ENCODE assay signal across 26 cellular contexts in genomic region chr5:150848271-150848670, GRCh38. TPM values are rescaled to one million over a fixed set of nuclear protein-coding genes. Genes with fewer than 3 reads are reported as not detected.
DNase-seq lines count a peak whose midpoint lies in the region; ATAC-seq and TF ChIP-seq lines count a peak whose summit lies in the region.
"Had no signal": no experiment of that assay in that cellular context is flagged by ENCODE, and none has a peak within 500 bp of the region (broad histone marks: within the 10 kb centered on the region; RNA-seq: fewer than 3 reads in every experiment).

No MANE protein-coding gene starts in this region.

- H2BK5ac ChIP-seq in mesenchymal stem cell (ENCODE audit: low read depth, low read length, poor library complexity, severe bottlenecking): no peak overlapping the region
- no peak overlapping the region for H2BK5ac ChIP-seq in H9 (ENCODE audit: insufficient read length, low read length)

- no peak overlapping the region for H3K4me3 Mint-ChIP-seq in H9
- H3K4me3 Mint-ChIP-seq: B cell; CD8-positive, alpha-beta T cell had no signal

- no peak overlapping the region for H4K8ac ChIP-seq in mesenchymal stem cell (ENCODE audit: low read length)
- H4K8ac ChIP-seq in H9 (replicated peaks; ENCODE audit: insufficient read length, low read depth, low read length): no peak overlapping the region

- H3K4me1 ChIP-seq in PC-3 (ENCODE audit: insufficient read depth, low read length): no peaks in the 10 kb centered on the region
- no peaks in the 10 kb centered on the region for H3K4me1 ChIP-seq in prostate gland (replicated peaks)
- H3K4me1 ChIP-seq in mesenchymal stem cell (ENCODE audit: control insufficient read depth, insufficient read depth, low read depth, low read length): peaks cover 3% of the 10 kb centered on the region
- no peaks in the 10 kb centered on the region for H3K4me1 ChIP-seq in H9 (ENCODE audit: insufficient read depth, low read length)
- H3K4me1 ChIP-seq: SJSA1 had no signal

- H3K27ac ChIP-seq in PC-3 (ENCODE audit: low read length) (no peak overlapping the region), epithelial cell of prostate (no peak overlapping the region), prostate gland (no peak overlapping the region), mesenchymal stem cell (ENCODE audit: low read length, poor library complexity, severe bottlenecking) (no peak overlapping the region), H9 (ENCODE audit: insufficient read length, low read depth, low read length) (no peak overlapping the region)
- H3K27ac ChIP-seq: 22Rv1, C4-2B, SJSA1 had no signal

- peaks cover 10% of the 10 kb centered on the region for H3K27me3 Mint-ChIP-seq in H9 (ENCODE audit: low read depth)

- peaks cover 7 to 8% of the 10 kb centered on the region in 2 experiments for H3K4me1 Mint-ChIP-seq in H9

- no peak overlapping the region for H3K56ac ChIP-seq in H9 (ENCODE audit: insufficient read length, low read depth, low read length)

- intact Hi-C loops in PC-3 (cut with micrococcal nuclease) (loop anchor here (10.0 kb wide), 1 partner anchor 193 kb away; no protein-coding TSS in a partner anchor), prostate gland (cut with DNase I) (loop anchor here (5.0 to 10.0 kb wide), 2 partner anchors 46 to 383 kb away; no protein-coding TSS in a partner anchor)

- H3K23ac ChIP-seq in mesenchymal stem cell (ENCODE audit: low read length in 2 of 2): no peak overlapping the region
- H3K23ac ChIP-seq in H9 (ENCODE audit: insufficient read length, low read depth, low read length): no peak overlapping the region

- H3K27me3 ChIP-seq in PC-3 (ENCODE audit: low read length) (no peaks in the 10 kb centered on the region), prostate gland (replicated peaks; ENCODE audit: insufficient read depth) (no peaks in the 10 kb centered on the region), mesenchymal stem cell (ENCODE audit: control insufficient read depth in 1 of 2, insufficient read depth in 1 of 2, low read length in 2 of 2) (peaks cover 0 to 14% of the 10 kb centered on the region in 2 experiments), H9 (ENCODE audit: insufficient read depth, low read length) (no peaks in the 10 kb centered on the region)

- no peak for ATAC-seq in PC-3
- no peak for ATAC-seq in HG03025 (IDR thresholded peaks at IDR 0.05; ENCODE audit: low FRiP score, unreplicated experiment)
- ATAC-seq: CD8-positive, alpha-beta T cell; Right ventricle myocardium inferior had no signal

- no peaks in the 10 kb centered on the region for H4K20me1 ChIP-seq in PC-3 (ENCODE audit: low read length)
- no peaks in the 10 kb centered on the region for H4K20me1 ChIP-seq in H9 (ENCODE audit: control insufficient read depth, insufficient read depth, insufficient read length)

- H3F3A ChIP-seq in PC-3 (ENCODE audit: low read length, unreplicated experiment): no peaks in the 10 kb centered on the region

- no peak overlapping the region for H3K4ac ChIP-seq in mesenchymal stem cell (ENCODE audit: low read depth in 1 of 2, low read length in 2 of 2)
- H3K4ac ChIP-seq in H9 (ENCODE audit: low read depth, low read length): no peak overlapping the region

- peak; percentile 8 for DNase-seq in DMS53 (lab: John Stamatoyannopoulos, UW)
- no peak for DNase-seq in DMS53 treated with DMSO at 0.1 percent for 48 hours (lab: John Stamatoyannopoulos, UW; ENCODE audit: unreplicated experiment)
- DNase-seq in PC-3: peak; percentile 45
- peak; percentile 22 for DNase-seq in epithelial cell of prostate (ENCODE audit: low read depth, low spot score)
- no peak for DNase-seq in prostate gland (ENCODE audit: low spot score)
- no peak for DNase-seq in mesenchymal stem cell
- no peak for DNase-seq in H9
- DNase-seq: Caco-2; CD8-positive, alpha-beta T cell; DMS79 treated with DMSO at 0.1 percent for 48 hours; GF-D8; KBM-7; NCI-H1092 treated with DMSO at 0.1 percent for 48 hours; NCI-H1436; NCI-H187; NCI-H2081 treated with DMSO at 0.1 percent for 48 hours; NCI-H2171; NCI-H524; NCI-H774 had no signal

- no peak overlapping the region for H3T11ph ChIP-seq in H9 (ENCODE audit: low read length)

- H2BK20ac ChIP-seq in H9 (ENCODE audit: low read depth, low read length, poor library complexity, severe bottlenecking): no peak overlapping the region

- 71% methylated on average over 4 of the region's 4 CpGs for WGBS in prostate gland
- 78% methylated on average over 4 of the region's 4 CpGs for WGBS in mesenchymal stem cell
- WGBS in H9 (ENCODE audit: extremely low coverage, insufficient read length, low lambda C conversion rate): no CpG with 5 or more reads among the region's 4 CpGs

- no peak for TF ChIP-seq POLR2A in prostate gland (IDR thresholded peaks at IDR 0.05)

- no peak overlapping the region for H4K5ac ChIP-seq in H9 (ENCODE audit: insufficient read length, low read depth, low read length)

- H3K9me3 ChIP-seq in PC-3 (ENCODE audit: low read length): no peaks in the 10 kb centered on the region
- no peaks in the 10 kb centered on the region for H3K9me3 ChIP-seq in prostate gland
- H3K9me3 ChIP-seq in mesenchymal stem cell (ENCODE audit: control insufficient read depth, low read length): peaks cover 5% of the 10 kb centered on the region
- no peaks in the 10 kb centered on the region for H3K9me3 ChIP-seq in H9 (ENCODE audit: control insufficient read depth, low read depth, low read length)
- H3K9me3 ChIP-seq: Caco-2, SJSA1 had no signal

- H4K91ac ChIP-seq in mesenchymal stem cell (ENCODE audit: low read length) (no peak overlapping the region), H9 (ENCODE audit: insufficient read length, low read depth, low read length) (no peak overlapping the region)

- H3K36me3 Mint-ChIP-seq in H9 (ENCODE audit: insufficient read depth in 1 of 3, low read depth in 3 of 3): peaks cover 0 to 3% (median 0%) of the 10 kb centered on the region in 3 experiments; a peak in 2 of 7 replicates
- H3K36me3 Mint-ChIP-seq: CD8-positive, alpha-beta T cell had no signal

- H3K18ac ChIP-seq in mesenchymal stem cell (ENCODE audit: low read depth in 1 of 2, low read length in 2 of 2) (no peak overlapping the region), H9 (ENCODE audit: insufficient read length, low read depth, low read length) (no peak overlapping the region)

- H2AFZ ChIP-seq in PC-3 (ENCODE audit: low read length) (no peak overlapping the region), mesenchymal stem cell (ENCODE audit: low read depth, low read length) (no peak overlapping the region), H9 (ENCODE audit: low read length) (no peak overlapping the region)

- H2AK5ac ChIP-seq in mesenchymal stem cell (ENCODE audit: low read length, severe bottlenecking): no peak overlapping the region
- H2AK5ac ChIP-seq in H9 (ENCODE audit: insufficient read length, low read length): no peak overlapping the region

- H3K4me3 ChIP-seq in PC-3 (ENCODE audit: low read length) (no peak overlapping the region), prostate gland (no peak overlapping the region), mesenchymal stem cell (ENCODE audit: insufficient read depth in 1 of 2, low read depth in 1 of 2, low read length in 2 of 2) (no peak overlapping the region)
- H3K4me3 ChIP-seq: SJSA1 had no signal

- H3K4me2 ChIP-seq in PC-3 (ENCODE audit: low read length): no peak overlapping the region
- no peak overlapping the region for H3K4me2 ChIP-seq in mesenchymal stem cell (ENCODE audit: low read length, poor library complexity, severe bottlenecking)
- H3K4me2 ChIP-seq in H9 (ENCODE audit: insufficient read depth, insufficient read length, low read length): no peak overlapping the region

- no peak overlapping the region for H3K27ac Mint-ChIP-seq in H9
- H3K27ac Mint-ChIP-seq: B cell; CD8-positive, alpha-beta T cell had no signal

- H2BK12ac ChIP-seq in mesenchymal stem cell (ENCODE audit: low read length in 2 of 2): no peak overlapping the region
- H2BK12ac ChIP-seq in H9 (ENCODE audit: insufficient read length, low read depth, low read length): no peak overlapping the region

- no peaks in the 10 kb centered on the region for H3K23me2 ChIP-seq in H9 (ENCODE audit: insufficient read length, low read depth, low read length, poor library complexity, severe bottlenecking)

- CTCF ChIA-PET in PC-3 (lab: Charles Lee): no interaction called here

- H3K9me3 Mint-ChIP-seq in H9: peaks cover 0 to 2% of the 10 kb centered on the region in 2 experiments; a peak in 2 of 5 replicates
- H3K9me3 Mint-ChIP-seq: CD8-positive, alpha-beta T cell had no signal

- no peak for TF ChIP-seq CTCF in PC-3 (conservative IDR thresholded peaks at IDR 0.05; ENCODE audit: low read depth, low read length)
- TF ChIP-seq CTCF in prostate gland (IDR thresholded peaks at IDR 0.05): no peak
- no peak for TF ChIP-seq CTCF in H9 (conservative IDR thresholded peaks at IDR 0.05)

- H2BK120ac ChIP-seq in mesenchymal stem cell (ENCODE audit: low read depth, low read length) (no peak overlapping the region), H9 (ENCODE audit: low read depth, low read length, poor library complexity, severe bottlenecking) (no peak overlapping the region)

- no peaks in the 10 kb centered on the region for H3K9me2 ChIP-seq in PC-3 (replicated peaks; ENCODE audit: low read length)

- no peaks in the 10 kb centered on the region for H3K79me1 ChIP-seq in mesenchymal stem cell (replicated peaks; ENCODE audit: low read length, poor library complexity, severe bottlenecking)
- no peaks in the 10 kb centered on the region for H3K79me1 ChIP-seq in H9 (ENCODE audit: insufficient read depth, low read depth, low read length, poor library complexity, severe bottlenecking)

- H3K14ac ChIP-seq in mesenchymal stem cell (ENCODE audit: low read length in 2 of 2): no peak overlapping the region
- H3K14ac ChIP-seq in H9 (ENCODE audit: insufficient read depth, low read length): no peak overlapping the region

- H2BK15ac ChIP-seq in mesenchymal stem cell (ENCODE audit: low read depth, poor library complexity, severe bottlenecking) (no peak overlapping the region), H9 (ENCODE audit: low read depth, low read length) (no peak overlapping the region)

- H3K79me2 ChIP-seq in PC-3 (ENCODE audit: low read length) (no peaks in the 10 kb centered on the region), H9 (ENCODE audit: insufficient read depth, low read length) (no peaks in the 10 kb centered on the region)

- H3K9ac ChIP-seq in PC-3 (ENCODE audit: low read length) (no peak overlapping the region), mesenchymal stem cell (ENCODE audit: low read length) (no peak overlapping the region), H9 (ENCODE audit: extremely low read depth, insufficient read length, low read length) (no peak overlapping the region)

- POLR2A ChIA-PET in PC-3 (lab: Charles Lee; ENCODE audit: unreplicated experiment): no interaction called here

- BruUV-seq in PC-3 (replicated peaks; lab: Mats Ljungman, UMichigan): no TSS peak

- H3K36me3 ChIP-seq in PC-3 (ENCODE audit: low read depth, low read length): no peaks in the 10 kb centered on the region
- H3K36me3 ChIP-seq in prostate gland: no peaks in the 10 kb centered on the region
- H3K36me3 ChIP-seq in mesenchymal stem cell (ENCODE audit: control insufficient read depth in 1 of 2, insufficient read depth in 2 of 2, low read depth in 1 of 2, low read length in 2 of 2): no peaks in the 10 kb centered on the region
- H3K36me3 ChIP-seq: SJSA1 had no signal

RNA-seq across cellular contexts. Expression of gene IRGM, which starts 1.9 kb away (rescaled TPM):
- total RNA-seq in PC-3 (2014; rRNA removed) (not detected in 2 replicates), prostate gland (under 1 TPM in 1 of 2 donors, not detected in 1; 0.68 TPM), H9 (2021) (0.13 and 0.37 TPM in 2 replicates)
- 0.30 TPM for polyA plus RNA-seq in mesenchymal stem cell (2013, experiment 1 of 2)
- not detected for polyA plus RNA-seq in mesenchymal stem cell (2013, experiment 2 of 2)
- total RNA-seq: H4, Right ventricle myocardium inferior, SJSA1 had no signal

RNA-seq across cellular contexts. Expression of gene ZNF300, which starts 56.5 kb away (rescaled TPM):
- total RNA-seq in PC-3 (2014; rRNA removed) (0.18 TPM in 1 of 2 replicates, not detected in the other), prostate gland (1 to 10 TPM; 4.6 to 6.7 TPM), H9 (2021) (7.7 and 8.8 TPM in 2 replicates)
- 4.7 TPM for polyA plus RNA-seq in mesenchymal stem cell (2013, experiment 1 of 2)
- 4.5 TPM for polyA plus RNA-seq in mesenchymal stem cell (2013, experiment 2 of 2)

Comparison
In these comparisons a context has a peak if more than half of its experiments do, and no peak if none do; other contexts are left out.
1. DNase-seq: peak in DMS53 (single experiment), PC-3 (single experiment) and epithelial cell of prostate (single experiment); none in DMS53 treated with DMSO at 0.1 percent for 48 hours (single experiment), prostate gland (single experiment), mesenchymal stem cell (single experiment) and H9 (single experiment).